ENCODE assay signal across 8 cellular contexts in the genomic region with DNA sequence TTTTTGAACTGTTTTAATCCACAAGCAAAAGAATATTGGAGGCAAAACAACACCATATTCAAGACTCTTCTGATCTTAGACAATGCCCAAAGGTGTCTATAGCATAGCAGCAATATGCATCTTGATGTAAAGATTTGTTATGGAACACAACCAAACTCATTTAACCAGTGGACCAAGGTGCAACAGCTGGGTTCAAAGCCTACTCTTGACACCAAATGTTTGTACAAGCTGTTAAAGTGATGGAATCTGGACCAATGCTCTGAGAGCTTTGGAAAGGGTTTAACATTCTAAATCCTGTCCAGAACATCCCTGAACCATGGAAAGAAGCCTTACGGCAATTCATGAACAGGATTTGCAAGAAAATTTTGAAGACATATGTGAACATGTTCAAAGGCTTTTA.
"Had no signal": no experiment of that assay in that cellular context is flagged by ENCODE, and none has a peak within 500 bp of the region (broad histone marks: within the 10 kb centered on the region; RNA-seq: fewer than 3 reads in every experiment).

No MANE protein-coding gene starts in this region.

- ATAC-seq: GM12878 had no signal

- H3K4me3 ChIP-seq: GM12878 had no signal

- DNase-seq: GDM1, GF-D8 had no signal

- FAIRE-seq: G401.6, GM12878, GM12891, GM12892, GM18507, GM19239 had no signal
